34 cellular contexts compared by ENCODE assay signal in the genomic region with DNA sequence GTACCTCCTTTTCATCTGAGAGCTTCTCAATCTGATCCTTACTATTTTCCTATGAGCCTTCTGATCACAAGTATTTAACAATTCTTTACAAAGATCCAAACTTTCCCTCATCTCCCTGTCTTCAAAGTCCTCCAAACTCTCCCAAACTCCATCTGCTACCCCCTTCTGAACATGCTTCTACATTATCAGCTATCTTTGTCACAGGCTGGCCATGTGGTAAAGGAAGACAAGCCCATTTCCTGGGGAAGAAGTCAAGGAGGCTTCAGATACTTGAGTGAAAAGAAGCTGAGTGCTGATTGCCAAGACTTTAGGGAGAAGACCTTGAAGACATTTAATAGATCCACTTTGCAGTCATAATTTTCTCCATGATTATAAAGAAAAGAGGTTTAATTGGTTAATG.
"Had no signal": no experiment of that assay in that cellular context is flagged by ENCODE, and none has a peak within 500 bp of the region (broad histone marks: within the 10 kb centered on the region; RNA-seq: fewer than 3 reads in every experiment).

No MANE protein-coding gene starts in this region.

- H3K36me3 ChIP-seq: adrenal gland, brain microvascular endothelial cell, breast epithelium had no signal

- H3K27me3 ChIP-seq: adrenal gland, body of pancreas, brain microvascular endothelial cell, breast epithelium had no signal

- DNase-seq: activated B cell treated with CpG ODN at 0.5 μM for 24 hours; activated CD4-positive, alpha-beta memory T cell treated with anti-CD3 and anti-CD28 coated beads for 36 hours; activated CD4-positive, alpha-beta T cell treated with anti-CD3 and anti-CD28 coated beads for 4 hours; activated CD4-positive, alpha-beta T cell treated with anti-CD3 and anti-CD28 coated beads, Interleukin-2, amount 10 ng/mL, durations not matched to agents 24 days and 14 days; activated CD4-positive, alpha-beta T cell treated with anti-CD3 and anti-CD28 coated beads, Interleukin-2, amount 50 U/mL, for 1 hour; activated CD4-positive, alpha-beta T cell treated with anti-CD3 and anti-CD28 coated beads, Interleukin-2, amount 50 U/mL, for 4 hours; activated CD4-positive, CD25-positive, alpha-beta regulatory T cell treated with anti-CD3 and anti-CD28 coated beads, Interleukin-2, amount 50 U/mL, for 72 hours; activated CD8-positive, alpha-beta memory T cell treated with anti-CD3 and anti-CD28 coated beads, Interleukin-2, amount 50 U/mL, for 4 hours; activated CD8-positive, alpha-beta T cell treated with anti-CD3 and anti-CD28 coated beads for 36 hours; activated effector memory CD4-positive, alpha-beta T cell treated with anti-CD3 and anti-CD28 coated beads, Interleukin-2, amount 50 U/mL, for 16 hours; activated gamma-delta T cell treated with Interleukin-2 at 50 U/mL for 16 hours; activated naive CD4-positive, alpha-beta T cell; activated naive CD4-positive, alpha-beta T cell treated with anti-CD3 and anti-CD28 coated beads for 36 hours; activated naive CD4-positive, alpha-beta T cell treated with anti-CD3 and anti-CD28 coated beads, Interleukin-2, amount 50 U/mL, for 16 hours; activated naive CD8-positive, alpha-beta T cell treated with anti-CD3 and anti-CD28 coated beads for 36 hours; activated T-cell treated with anti-CD3 and anti-CD28 coated beads for 4 hours; activated T-cell treated with anti-CD3 and anti-CD28 coated beads, Interleukin-2, amount 50 U/mL, for 1 hour; activated T-cell treated with anti-CD3 and anti-CD28 coated beads, Interleukin-2, amount 50 U/mL, for 4 hours; activated T-cell treated with anti-CD3 and anti-CD28 coated beads, Interleukin-2, amount 50 U/mL, for 72 hours; adrenal gland; amniotic stem cell; aorta; body of pancreas; brain microvascular endothelial cell; central memory CD4-positive, alpha-beta T cell; T-helper 1 cell; T-helper 2 cell; T-helper 9 cell had no signal

- FAIRE-seq: astrocyte, TTC549 had no signal

- H3K4me3 ChIP-seq: adrenal gland, body of pancreas, breast epithelium had no signal

- H3K27ac ChIP-seq: adrenal gland, body of pancreas, brain microvascular endothelial cell, breast epithelium, VCaP had no signal

- ATAC-seq: activated CD8-positive, alpha-beta T cell treated with anti-CD3 and anti-CD28 coated beads for 36 hours; activated naive CD4-positive, alpha-beta T cell treated with anti-CD3 and anti-CD28 coated beads, Interleukin-2, amount 50 U/mL, for 72 hours; activated T-cell treated with anti-CD3 and anti-CD28 coated beads, Interleukin-2, amount 50 U/mL, for 4 hours; activated T-cell treated with anti-CD3 and anti-CD28 coated beads, Interleukin-2, amount 50 U/mL, for 72 hours; activated T-helper 17 cell treated with anti-CD3 and anti-CD28 coated beads, Interleukin-2, amount 50 U/mL, for 72 hours; body of pancreas had no signal

- H3K9me3 ChIP-seq: adrenal gland, body of pancreas had no signal

- H3K4me1 ChIP-seq: adrenal gland, body of pancreas, breast epithelium had no signal
